Comparison of ENCODE assay signal across 30 cellular contexts in genomic region chr11:130588471-130588870, GRCh38.
"Had no signal": no experiment of that assay in that cellular context is flagged by ENCODE, and none has a peak within 500 bp of the region (broad histone marks: within the 10 kb centered on the region; RNA-seq: fewer than 3 reads in every experiment).

No MANE protein-coding gene starts in this region.

- H3K9ac ChIP-seq: neural progenitor cell had no signal

- H3K27me3 ChIP-seq: colonic mucosa, esophagus muscularis mucosa, gastrocnemius medialis, heart left ventricle, neural progenitor cell, sigmoid colon, testis, vagina had no signal

- H3K9me3 Mint-ChIP-seq: activated naive CD8-positive, alpha-beta T cell treated with anti-CD3 and anti-CD28 coated beads, Interleukin-2, amount 10 ng/mL, durations not matched to agents 7 days and 5 days; activated T-cell treated with anti-CD3 and anti-CD28 coated beads, Interleukin-2, amount 50 U/mL, for 4 hours; activated T-helper 2 cell treated with anti-CD3 and anti-CD28 coated beads, Interferon-gamma antibody, Interleukin-2, Interleukin-4, amounts not matched to agents 10 μg/mL and 5 μg/mL and 100 μg/mL, durations not matched to agents 14 hours and 24 hours and 36 hours; central memory CD8-positive, alpha-beta T cell; effector memory CD8-positive, alpha-beta T cell had no signal

- H3K27ac Mint-ChIP-seq: activated naive CD8-positive, alpha-beta T cell treated with anti-CD3 and anti-CD28 coated beads, Interleukin-2, amount 10 ng/mL, durations not matched to agents 7 days and 5 days; activated T-helper 2 cell treated with anti-CD3 and anti-CD28 coated beads, Interferon-gamma antibody, Interleukin-2, Interleukin-4, amounts not matched to agents 10 μg/mL and 5 μg/mL and 100 μg/mL, durations not matched to agents 14 hours and 24 hours and 36 hours; brain; effector memory CD8-positive, alpha-beta T cell; naive thymus-derived CD4-positive, alpha-beta T cell; neural progenitor cell; T-helper 17 cell had no signal

- H2AFZ ChIP-seq: neural progenitor cell had no signal

- H3K4me1 ChIP-seq: colonic mucosa, esophagus muscularis mucosa, gastrocnemius medialis, sigmoid colon had no signal

- H3K4me2 ChIP-seq: neural progenitor cell had no signal

- H3K4me1 Mint-ChIP-seq: activated naive CD8-positive, alpha-beta T cell treated with anti-CD3 and anti-CD28 coated beads, Interleukin-2, amount 10 ng/mL, durations not matched to agents 7 days and 5 days; central memory CD8-positive, alpha-beta T cell; T-helper 17 cell had no signal

- H3K36me3 Mint-ChIP-seq: activated naive CD8-positive, alpha-beta T cell treated with anti-CD3 and anti-CD28 coated beads, Interleukin-2, amount 10 ng/mL, durations not matched to agents 7 days and 5 days; brain; naive thymus-derived CD4-positive, alpha-beta T cell; neural progenitor cell had no signal

- H3K36me3 ChIP-seq: colonic mucosa, esophagus muscularis mucosa, gastrocnemius medialis, heart left ventricle, neural progenitor cell, sigmoid colon, vagina had no signal

- H3K27ac ChIP-seq: colonic mucosa, dorsolateral prefrontal cortex, esophagus muscularis mucosa, gastrocnemius medialis, heart left ventricle, neural progenitor cell, sigmoid colon, testis, vagina had no signal

- H3K4me3 Mint-ChIP-seq: activated naive CD8-positive, alpha-beta T cell treated with anti-CD3 and anti-CD28 coated beads, Interleukin-2, amount 10 ng/mL, durations not matched to agents 7 days and 5 days; activated T-cell treated with anti-CD3 and anti-CD28 coated beads, Interleukin-2, amount 50 U/mL, for 4 hours; brain; central memory CD8-positive, alpha-beta T cell; effector memory CD8-positive, alpha-beta T cell; naive thymus-derived CD4-positive, alpha-beta T cell; neural progenitor cell; T-helper 17 cell had no signal

- H3K4me3 ChIP-seq: colonic mucosa, dorsolateral prefrontal cortex, esophagus muscularis mucosa, gastrocnemius medialis, heart left ventricle, neural progenitor cell, sigmoid colon, testis, vagina had no signal

- FAIRE-seq: endothelial cell of umbilical vein, islet of Langerhans had no signal

- DNase-seq: activated CD4-positive, alpha-beta T cell treated with anti-CD3 and anti-CD28 coated beads for 4 hours; activated CD4-positive, alpha-beta T cell treated with anti-CD3 and anti-CD28 coated beads, Interleukin-2, amount 50 U/mL, for 48 hours; activated CD4-positive, CD25-positive, alpha-beta regulatory T cell; activated CD8-positive, alpha-beta memory T cell treated with anti-CD3 and anti-CD28 coated beads, Interleukin-2, amount 50 U/mL, for 48 hours; activated naive CD4-positive, alpha-beta T cell; activated naive CD8-positive, alpha-beta T cell treated with anti-CD3 and anti-CD28 coated beads, Interleukin-2, amount 10 ng/mL, durations not matched to agents 7 days and 5 days; activated T-cell treated with anti-CD3 and anti-CD28 coated beads, Interleukin-2, amount 50 U/mL, for 4 hours; colonic mucosa; dorsolateral prefrontal cortex; effector memory CD8-positive, alpha-beta T cell; gastrocnemius medialis; heart left ventricle; left colon; mesenchymal stem cell; naive thymus-derived CD4-positive, alpha-beta T cell; retina; sigmoid colon; stimulated activated CD4-positive, alpha-beta T cell treated with anti-CD3 and anti-CD28 coated beads, Interleukin-2, amount 100 ng/mL, for 48 hours; stimulated activated naive CD4-positive, alpha-beta T cell; T-helper 17 cell; testis; trophoblast cell had no signal

- H3K9me3 ChIP-seq: colonic mucosa, gastrocnemius medialis, testis, vagina had no signal

- ATAC-seq: activated T-cell treated with anti-CD3 and anti-CD28 coated beads, Interleukin-2, amount 50 U/mL, for 4 hours; effector memory CD8-positive, alpha-beta T cell; gastrocnemius medialis; left colon; naive thymus-derived CD4-positive, alpha-beta T cell; T-helper 17 cell had no signal
